ENCODE assay signal across 15 cellular contexts in genomic region chr13:91719033-91719432, GRCh38.
A peak's percentile ranks its signal among the peaks of the same experiment; 100 is the strongest.
DNase-seq lines count a peak whose midpoint lies in the region; ATAC-seq and TF ChIP-seq lines count a peak whose summit lies in the region.
"Had no signal": no experiment of that assay in that cellular context is flagged by ENCODE, and none has a peak within 500 bp of the region (broad histone marks: within the 10 kb centered on the region; RNA-seq: fewer than 3 reads in every experiment).

No MANE protein-coding gene starts in this region.

- no peak overlapping the region for H3K27ac ChIP-seq in IMR-90 (ENCODE audit: insufficient read depth, low read length)
- H3K27ac ChIP-seq: BLaER1 treated with 17β-estradiol and CSF1 and Interleukin-3, amounts not matched to agents 10 nM and 100 nM; cardiac muscle cell had no signal

- no peak for TF ChIP-seq CTCF in IMR-90 (conservative IDR thresholded peaks at IDR 0.05; ENCODE audit: low read depth, low read length)
- TF ChIP-seq CTCF in astrocyte of the spinal cord (IDR thresholded peaks at IDR 0.05; ENCODE audit: low read depth, low read length) = no peak
- TF ChIP-seq CTCF in kidney epithelial cell (IDR thresholded peaks at IDR 0.05; ENCODE audit: insufficient read depth, low read length, poor library complexity, severe bottlenecking) = no peak

- no peak overlapping the region for H2AFZ ChIP-seq in IMR-90 (replicated peaks; ENCODE audit: low read length, poor library complexity)

- H4K91ac ChIP-seq in IMR-90 (ENCODE audit: insufficient read depth, low read depth, low read length) = no peak overlapping the region

- no peak overlapping the region for H3K4me2 ChIP-seq in IMR-90 (ENCODE audit: low read depth, low read length)
- H3K4me2 ChIP-seq: BLaER1 treated with 17β-estradiol and CSF1 and Interleukin-3, amounts not matched to agents 10 nM and 100 nM had no signal

- H3K4ac ChIP-seq in IMR-90 (ENCODE audit: low read depth, low read length) = no peak overlapping the region

- WGBS in IMR-90 (ENCODE audit: extremely low coverage in 2 of 2, insufficient read length in 1 of 2), 2 experiments = 20% methylated on average over 3 of the region's 3 CpGs; no CpG with 5 or more reads in 1 of the 2 experiments

- H2BK20ac ChIP-seq in IMR-90 (ENCODE audit: low read depth, low read length) = no peak overlapping the region

- no peak overlapping the region for H2BK15ac ChIP-seq in IMR-90 (ENCODE audit: low read depth, low read length)

- H3K56ac ChIP-seq in IMR-90 (ENCODE audit: extremely low read depth, insufficient read depth, low read length) = no peak overlapping the region

- no peak overlapping the region for H3K18ac ChIP-seq in IMR-90 (ENCODE audit: low read depth, low read length)

- no peak overlapping the region for H2BK5ac ChIP-seq in IMR-90 (ENCODE audit: low read depth, low read length, poor library complexity, severe bottlenecking)

- H3K4me1 ChIP-seq in IMR-90 (ENCODE audit: control insufficient read depth, insufficient read depth, low read length) = no peaks in the 10 kb centered on the region
- H3K4me1 ChIP-seq: BLaER1 treated with 17β-estradiol and CSF1 and Interleukin-3, amounts not matched to agents 10 nM and 100 nM had no signal

- H4K8ac ChIP-seq in IMR-90 (ENCODE audit: low read depth in 2 of 2, low read length in 2 of 2) = no peak overlapping the region

- DNase-seq in IMR-90 = peak; percentile 14
- peak; percentile 43 for DNase-seq in astrocyte of the spinal cord (ENCODE audit: low read depth, low spot score)
- peak; percentile 28 for DNase-seq in kidney epithelial cell (ENCODE audit: low read depth)
- DNase-seq in A172 (ENCODE audit: low spot score) = no peak
- DNase-seq in mesenteric fat pad (ENCODE audit: low spot score) = no peak
- DNase-seq: activated effector memory CD4-positive, alpha-beta T cell treated with anti-CD3 and anti-CD28 coated beads, Interleukin-2, amount 50 U/mL, for 16 hours; NCI-H510A treated with DMSO at 0.1 percent for 48 hours; stimulated activated naive CD4-positive, alpha-beta T cell; T1000 had no signal

- H3K23ac ChIP-seq in IMR-90 (ENCODE audit: low read depth, low read length) = no peak overlapping the region

- H3K14ac ChIP-seq in IMR-90 (replicated peaks; ENCODE audit: low read depth, low read length) = no peak overlapping the region

- CTCF ChIA-PET in IMR-90 (lab: Yijun Ruan, JAX) = no interaction called here

- dilution Hi-C loops in IMR-90 (cut with HindIII; ENCODE audit: low sequenced_read_pairs, unreplicated experiment) = no loop called here

- POLR2A ChIA-PET in IMR-90 (lab: Charles Lee; ENCODE audit: unreplicated experiment) = no interaction called here

- H2AK9ac ChIP-seq in IMR-90 (replicated peaks; ENCODE audit: low read depth, low read length, poor library complexity) = no peak overlapping the region

- no peak overlapping the region for H2BK120ac ChIP-seq in IMR-90 (ENCODE audit: low read depth, low read length)

- H4K5ac ChIP-seq in IMR-90 (ENCODE audit: low read depth, low read length) = no peak overlapping the region

- intact Hi-C loops in IMR-90 (cut with micrococcal nuclease) = no loop called here

- H3K9ac ChIP-seq in IMR-90 (ENCODE audit: low read depth, low read length) = no peak overlapping the region
- H3K9ac ChIP-seq: BLaER1 treated with 17β-estradiol and CSF1 and Interleukin-3, amounts not matched to agents 10 nM and 100 nM had no signal

- H2AK5ac ChIP-seq in IMR-90 (ENCODE audit: low read depth, low read length) = no peak overlapping the region

- no peaks in the 10 kb centered on the region for H4K20me1 ChIP-seq in IMR-90 (ENCODE audit: insufficient read depth, low read length)
- H4K20me1 ChIP-seq: BLaER1 treated with 17β-estradiol and CSF1 and Interleukin-3, amounts not matched to agents 10 nM and 100 nM had no signal

- ATAC-seq in GM18868 (IDR thresholded peaks at IDR 0.05; ENCODE audit: unreplicated experiment) (peak; percentile 65), IMR-90 (ENCODE audit: low read depth) (no peak), esophagus mucosa (no peak), GM19035 (IDR thresholded peaks at IDR 0.05; ENCODE audit: unreplicated experiment) (no peak)

- BruUV-seq in IMR-90 (replicated peaks; lab: Mats Ljungman, UMichigan) = no TSS peak

- no peak for TF ChIP-seq RAD21 in IMR-90 (IDR thresholded peaks at IDR 0.05; ENCODE audit: low read length)

- in situ Hi-C loops in IMR-90 (cut with MboI; ENCODE audit: low sequenced_read_pairs) (no loop called here), astrocyte of the spinal cord (cut with HindIII; ENCODE audit: low sequenced_read_pairs) (no loop called here)

- no peaks in the 10 kb centered on the region for H3K27me3 ChIP-seq in IMR-90 (ENCODE audit: control insufficient read depth, insufficient read depth, low read length)
- no peaks in the 10 kb centered on the region for H3K27me3 ChIP-seq in kidney epithelial cell (ENCODE audit: control insufficient read depth, insufficient read depth, low read length)
- H3K27me3 ChIP-seq: BLaER1 treated with 17β-estradiol and CSF1 and Interleukin-3, amounts not matched to agents 10 nM and 100 nM; cardiac muscle cell had no signal

- TF ChIP-seq POLR2A in IMR-90 (IDR thresholded peaks at IDR 0.05; ENCODE audit: low read depth, low read length) = no peak

- H3K9me1 ChIP-seq in IMR-90 (ENCODE audit: insufficient read depth, low read length) = no peaks in the 10 kb centered on the region

- H3K79me1 ChIP-seq in IMR-90 (ENCODE audit: low read depth in 1 of 2, low read length in 2 of 2) = no peaks in the 10 kb centered on the region

- no peak overlapping the region for H3K4me3 ChIP-seq in IMR-90 (ENCODE audit: insufficient read depth, low read depth, low read length)
- H3K4me3 ChIP-seq in astrocyte of the spinal cord (ENCODE audit: low read depth, low read length) = no peak overlapping the region
- H3K4me3 ChIP-seq in kidney epithelial cell (ENCODE audit: low read depth, low read length) = no peak overlapping the region
- H3K4me3 ChIP-seq: BLaER1 treated with 17β-estradiol and CSF1 and Interleukin-3, amounts not matched to agents 10 nM and 100 nM; cardiac muscle cell; lung had no signal

- H3K9me3 ChIP-seq in IMR-90 (ENCODE audit: control insufficient read depth, insufficient read depth, low read length) = no peaks in the 10 kb centered on the region
- H3K9me3 ChIP-seq: BLaER1 treated with 17β-estradiol and CSF1 and Interleukin-3, amounts not matched to agents 10 nM and 100 nM had no signal

- H3K36me3 ChIP-seq in IMR-90 (ENCODE audit: control insufficient read depth, insufficient read depth, low read length) (no peaks in the 10 kb centered on the region), kidney epithelial cell (ENCODE audit: control insufficient read depth, insufficient read depth, low read length) (no peaks in the 10 kb centered on the region)
- H3K36me3 ChIP-seq: BLaER1 treated with 17β-estradiol and CSF1 and Interleukin-3, amounts not matched to agents 10 nM and 100 nM; cardiac muscle cell had no signal

TF ChIP-seq in IMR-90, 13 proteins besides CTCF, POLR2A, EP300 and RAD21:
- no peak for TF ChIP-seq RFX5 (IDR thresholded peaks at IDR 0.05; ENCODE audit: low read depth, low read length)
- no peak for TF ChIP-seq MAFK (IDR thresholded peaks at IDR 0.05; ENCODE audit: low read depth, low read length)
- TF ChIP-seq USF2 (IDR thresholded peaks at IDR 0.05; ENCODE audit: low read depth, low read length) = no peak
- TF ChIP-seq MXI1 (IDR thresholded peaks at IDR 0.05; ENCODE audit: borderline replicate concordance, low read depth, low read length) = no peak
- no peak for TF ChIP-seq MAZ (IDR thresholded peaks at IDR 0.05; ENCODE audit: borderline replicate concordance, low read depth, low read length)
- no peak for TF ChIP-seq RCOR1 (IDR thresholded peaks at IDR 0.05; ENCODE audit: insufficient replicate concordance, low read length)
- no peak for TF ChIP-seq NFE2L2 (IDR thresholded peaks at IDR 0.05; ENCODE audit: low read depth, low read length)
- no peak for TF ChIP-seq ELK1 (IDR thresholded peaks at IDR 0.05; ENCODE audit: borderline replicate concordance, low read depth, low read length)
- TF ChIP-seq CHD1 (IDR thresholded peaks at IDR 0.05; ENCODE audit: low read depth, low read length) = no peak
- TF ChIP-seq SMC3 (IDR thresholded peaks at IDR 0.05; ENCODE audit: low read depth, low read length) = no peak
- no peak for TF ChIP-seq BHLHE40 (IDR thresholded peaks at IDR 0.05; ENCODE audit: low read depth, low read length)
- no peak for TF ChIP-seq CEBPB (IDR thresholded peaks at IDR 0.05; ENCODE audit: low read depth, low read length)
- no peak for TF ChIP-seq FOS (IDR thresholded peaks at IDR 0.05; ENCODE audit: low read depth, low read length)

Comparison
In these comparisons a context has a peak if more than half of its experiments do, and no peak if none do; other contexts are left out.
1. DNase-seq: peak in IMR-90 (single experiment), astrocyte of the spinal cord (single experiment) and kidney epithelial cell (single experiment); none in A172 (single experiment) and mesenteric fat pad (single experiment).